14 cellular contexts compared by ENCODE assay signal in genomic region chr11:115221461-115222069, GRCh38.
DNase-seq lines count a peak whose midpoint lies in the region; ATAC-seq and TF ChIP-seq lines count a peak whose summit lies in the region.
"Had no signal": no experiment of that assay in that cellular context is flagged by ENCODE, and none has a peak within 500 bp of the region (broad histone marks: within the 10 kb centered on the region; RNA-seq: fewer than 3 reads in every experiment).

No MANE protein-coding gene starts in this region.

- no peaks in the 10 kb centered on the region for H4K20me1 ChIP-seq in PC-3 (ENCODE audit: low read length)

- H2AFZ ChIP-seq in PC-3 (ENCODE audit: low read length) = no peak overlapping the region

- no peaks in the 10 kb centered on the region for H3K9me2 ChIP-seq in PC-3 (replicated peaks; ENCODE audit: low read length)

- DNase-seq in GM12865 (ENCODE audit: low read depth) (peak; percentile 65), GM19238 (ENCODE audit: insufficient read length, low spot score) (no peak), NK-92 (lab: John Stamatoyannopoulos, UW; ENCODE audit: unreplicated experiment) (no peak), PC-3 (no peak), occipital lobe (lab: John Stamatoyannopoulos, UW) (no peak)
- DNase-seq: activated CD4-positive, alpha-beta T cell treated with anti-CD3 and anti-CD28 coated beads for 1 hour; amniotic stem cell; kidney; pancreas; Right ventricle myocardium superior had no signal

- no peaks in the 10 kb centered on the region for H3F3A ChIP-seq in PC-3 (ENCODE audit: low read length, unreplicated experiment)

- H3K79me2 ChIP-seq in PC-3 (ENCODE audit: low read length) = no peaks in the 10 kb centered on the region

- H3K36me3 ChIP-seq in HUES64 (ENCODE audit: insufficient read depth, low read length) (no peaks in the 10 kb centered on the region; the same call in 1 of the 2 replicates), iPS-20b (ENCODE audit: insufficient read depth, low read depth, low read length) (no peaks in the 10 kb centered on the region; the same call in 1 of the 2 replicates), PC-3 (ENCODE audit: low read depth, low read length) (no peaks in the 10 kb centered on the region)
- H3K36me3 ChIP-seq: pancreas, tibial nerve had no signal

- H3K4me2 ChIP-seq in PC-3 (ENCODE audit: low read length) = no peak overlapping the region

- ATAC-seq in GM21515 (IDR thresholded peaks at IDR 0.05; ENCODE audit: unreplicated experiment) (peak; percentile 36), PC-3 (no peak)

- H3K4me3 ChIP-seq in GM12865 (ENCODE audit: low read depth, low read length) = peak overlapping the region; percentile 34
- no peak overlapping the region for H3K4me3 ChIP-seq in HUES64 (ENCODE audit: low read length)
- peak overlapping the region; percentile 26; the same call in 1 of the 2 replicates for H3K4me3 ChIP-seq in iPS-20b (ENCODE audit: low read length)
- no peak overlapping the region for H3K4me3 ChIP-seq in PC-3 (ENCODE audit: low read length)
- H3K4me3 ChIP-seq: pancreas, tibial nerve had no signal

- intact Hi-C loops in PC-3 (cut with micrococcal nuclease) = no loop called here

- CTCF ChIA-PET in PC-3 (lab: Charles Lee) = no interaction called here

- H3K4me1 ChIP-seq in HUES64 (ENCODE audit: insufficient read depth, low read length) (peaks cover 57% of the 10 kb centered on the region), iPS-20b (ENCODE audit: insufficient read depth, low read length) (peaks cover 41% of the 10 kb centered on the region), PC-3 (ENCODE audit: insufficient read depth, low read length) (no peaks in the 10 kb centered on the region)
- H3K4me1 ChIP-seq: pancreas had no signal

- H3K27me3 ChIP-seq in HUES64 (ENCODE audit: insufficient read depth, low read length) = no peaks in the 10 kb centered on the region
- H3K27me3 ChIP-seq in iPS-20b (ENCODE audit: insufficient read depth, low read length) = no peaks in the 10 kb centered on the region
- no peaks in the 10 kb centered on the region for H3K27me3 ChIP-seq in PC-3 (ENCODE audit: low read length)
- H3K27me3 ChIP-seq: pancreas, tibial nerve had no signal

- POLR2A ChIA-PET in PC-3 (lab: Charles Lee; ENCODE audit: unreplicated experiment) = no interaction called here

- 62% methylated on average over 2 of the region's 2 CpGs for WGBS in HUES64

- H3K9me3 ChIP-seq in HUES64 (ENCODE audit: insufficient read depth, low read depth, low read length) (no peaks in the 10 kb centered on the region), iPS-20b (ENCODE audit: insufficient read depth, low read depth, low read length) (no peaks in the 10 kb centered on the region), PC-3 (ENCODE audit: low read length) (no peaks in the 10 kb centered on the region)
- H3K9me3 ChIP-seq: pancreas, tibial nerve had no signal

- H3K27ac ChIP-seq in HUES64 (ENCODE audit: low read depth, low read length) = peak overlapping the region; percentile 77
- no peak overlapping the region for H3K27ac ChIP-seq in iPS-20b (ENCODE audit: low read length)
- H3K27ac ChIP-seq in PC-3 (ENCODE audit: low read length) = no peak overlapping the region
- H3K27ac ChIP-seq: pancreas, tibial nerve had no signal

- H3K9ac ChIP-seq in HUES64 (ENCODE audit: low read depth, low read length) = no peak overlapping the region; the same call in 1 of the 2 replicates
- H3K9ac ChIP-seq in iPS-20b (ENCODE audit: low read depth, low read length) = peak overlapping the region; percentile 8; the same call in 1 of the 2 replicates
- H3K9ac ChIP-seq in PC-3 (ENCODE audit: low read length) = no peak overlapping the region

- TF ChIP-seq CTCF in GM12865 (IDR thresholded peaks at IDR 0.05; ENCODE audit: insufficient read depth, low read depth, low read length, missing control alignments) (no peak), PC-3 (conservative IDR thresholded peaks at IDR 0.05; ENCODE audit: low read depth, low read length) (no peak)

- BruUV-seq in PC-3 (replicated peaks; lab: Mats Ljungman, UMichigan) = no TSS peak

Comparison
In these comparisons a context has a peak if more than half of its experiments do, and no peak if none do; other contexts are left out.
1. H3K4me3 ChIP-seq: peak in GM12865 (single experiment) and iPS-20b (single experiment); none in HUES64 (single experiment) and PC-3 (single experiment).